Comparison of ENCODE assay signal across 1 cellular context in genomic region chr10:44259090-44259874, GRCh38.
TF ChIP-seq lines count a peak whose summit lies in the region.

No MANE protein-coding gene starts in this region.

TF ChIP-seq in HepG2, 621 proteins besides CTCF, POLR2A, EP300 and RAD21 (continued from another document and continues in another):
- TF ChIP-seq TGIF2 (CRISPR knock-in tag; IDR thresholded peaks at IDR 0.05) = peak; percentile 90
- TF ChIP-seq MBNL3 (CRISPR knock-in tag; conservative IDR thresholded peaks at IDR 0.05) = no peak
- TF ChIP-seq ZMYM4 (CRISPR knock-in tag; IDR thresholded peaks at IDR 0.05) = peak; percentile 97
- no peak for TF ChIP-seq ZNF329 (CRISPR knock-in tag; IDR thresholded peaks at IDR 0.05; ENCODE audit: low read depth)
- peak; percentile 44; the same call in 1 of the 2 replicates for TF ChIP-seq ZBTB34 (CRISPR knock-in tag; IDR thresholded peaks at IDR 0.05)
- TF ChIP-seq ZBTB38 (CRISPR knock-in tag; IDR thresholded peaks at IDR 0.05) = peak; percentile 85
- TF ChIP-seq ZNF616 (CRISPR knock-in tag; IDR thresholded peaks at IDR 0.05; ENCODE audit: low read depth) = peak; percentile 77; the same call in 1 of the 2 replicates
- peak; percentile 82; the same call in 1 of the 2 replicates for TF ChIP-seq ZNF451 (CRISPR knock-in tag; IDR thresholded peaks at IDR 0.05)
- no peak for TF ChIP-seq SRSF4 (IDR thresholded peaks at IDR 0.05; ENCODE audit: low read depth, low read length, poor library complexity, severe bottlenecking)
- no peak for TF ChIP-seq ZNF207 (IDR thresholded peaks at IDR 0.05; ENCODE audit: borderline replicate concordance)
- TF ChIP-seq ZNF772 (CRISPR knock-in tag; IDR thresholded peaks at IDR 0.05) = peak; percentile 81; the same call in 1 of the 2 replicates
- TF ChIP-seq BCL6 (CRISPR knock-in tag; IDR thresholded peaks at IDR 0.05) = peak; percentile 95
- peak; percentile 98 for TF ChIP-seq ZNF724P (CRISPR knock-in tag; IDR thresholded peaks at IDR 0.05; ENCODE audit: borderline replicate concordance)
- TF ChIP-seq NFRKB (IDR thresholded peaks at IDR 0.05) = no peak
- TF ChIP-seq ZNF460 (CRISPR knock-in tag; IDR thresholded peaks at IDR 0.05; ENCODE audit: borderline replicate concordance) = no peak; the same call in 1 of the 2 replicates
- TF ChIP-seq HNRNPLL (IDR thresholded peaks at IDR 0.05; ENCODE audit: low read depth, low read length, poor library complexity, severe bottlenecking) = no peak
- peak; percentile 63; the same call in 1 of the 2 replicates for TF ChIP-seq HIC2 (CRISPR knock-in tag; IDR thresholded peaks at IDR 0.05; ENCODE audit: low read depth)
- TF ChIP-seq NPAS2 (CRISPR knock-in tag; IDR thresholded peaks at IDR 0.05; ENCODE audit: borderline replicate concordance) = peak; percentile 73; the same call in 1 of the 2 replicates
- TF ChIP-seq CBX5 (CRISPR knock-in tag; IDR thresholded peaks at IDR 0.05; ENCODE audit: borderline replicate concordance) = peak; percentile 89; the same call in 1 of the 2 replicates
- TF ChIP-seq CEBPZ (IDR thresholded peaks at IDR 0.05; ENCODE audit: low read length) = no peak
- TF ChIP-seq FOXA3 (CRISPR knock-in tag; IDR thresholded peaks at IDR 0.05) = peak; percentile 96
- TF ChIP-seq, protein P1, sequence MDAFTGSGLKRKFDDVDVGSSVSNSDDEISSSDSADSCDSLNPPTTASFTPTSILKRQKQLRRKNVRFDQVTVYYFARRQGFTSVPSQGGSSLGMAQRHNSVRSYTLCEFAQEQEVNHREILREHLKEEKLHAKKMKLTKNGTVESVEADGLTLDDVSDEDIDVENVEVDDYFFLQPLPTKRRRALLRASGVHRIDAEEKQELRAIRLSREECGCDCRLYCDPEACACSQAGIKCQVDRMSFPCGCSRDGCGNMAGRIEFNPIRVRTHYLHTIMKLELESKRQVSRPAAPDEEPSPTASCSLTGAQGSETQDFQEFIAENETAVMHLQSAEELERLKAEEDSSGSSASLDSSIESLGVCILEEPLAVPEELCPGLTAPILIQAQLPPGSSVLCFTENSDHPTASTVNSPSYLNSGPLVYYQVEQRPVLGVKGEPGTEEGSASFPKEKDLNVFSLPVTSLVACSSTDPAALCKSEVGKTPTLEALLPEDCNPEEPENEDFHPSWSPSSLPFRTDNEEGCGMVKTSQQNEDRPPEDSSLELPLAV (CRISPR knock-in tag; conservative IDR thresholded peaks at IDR 0.05; ENCODE audit: low read depth) = no peak
- no peak for TF ChIP-seq BCLAF1 (IDR thresholded peaks at IDR 0.05)
- TF ChIP-seq MTF2 (CRISPR knock-in tag; IDR thresholded peaks at IDR 0.05; ENCODE audit: borderline replicate concordance) = no peak
- TF ChIP-seq ZNF629 (CRISPR knock-in tag; conservative IDR thresholded peaks at IDR 0.05) = peak; percentile 79; the same call in 1 of the 2 replicates
- TF ChIP-seq, protein P2, sequence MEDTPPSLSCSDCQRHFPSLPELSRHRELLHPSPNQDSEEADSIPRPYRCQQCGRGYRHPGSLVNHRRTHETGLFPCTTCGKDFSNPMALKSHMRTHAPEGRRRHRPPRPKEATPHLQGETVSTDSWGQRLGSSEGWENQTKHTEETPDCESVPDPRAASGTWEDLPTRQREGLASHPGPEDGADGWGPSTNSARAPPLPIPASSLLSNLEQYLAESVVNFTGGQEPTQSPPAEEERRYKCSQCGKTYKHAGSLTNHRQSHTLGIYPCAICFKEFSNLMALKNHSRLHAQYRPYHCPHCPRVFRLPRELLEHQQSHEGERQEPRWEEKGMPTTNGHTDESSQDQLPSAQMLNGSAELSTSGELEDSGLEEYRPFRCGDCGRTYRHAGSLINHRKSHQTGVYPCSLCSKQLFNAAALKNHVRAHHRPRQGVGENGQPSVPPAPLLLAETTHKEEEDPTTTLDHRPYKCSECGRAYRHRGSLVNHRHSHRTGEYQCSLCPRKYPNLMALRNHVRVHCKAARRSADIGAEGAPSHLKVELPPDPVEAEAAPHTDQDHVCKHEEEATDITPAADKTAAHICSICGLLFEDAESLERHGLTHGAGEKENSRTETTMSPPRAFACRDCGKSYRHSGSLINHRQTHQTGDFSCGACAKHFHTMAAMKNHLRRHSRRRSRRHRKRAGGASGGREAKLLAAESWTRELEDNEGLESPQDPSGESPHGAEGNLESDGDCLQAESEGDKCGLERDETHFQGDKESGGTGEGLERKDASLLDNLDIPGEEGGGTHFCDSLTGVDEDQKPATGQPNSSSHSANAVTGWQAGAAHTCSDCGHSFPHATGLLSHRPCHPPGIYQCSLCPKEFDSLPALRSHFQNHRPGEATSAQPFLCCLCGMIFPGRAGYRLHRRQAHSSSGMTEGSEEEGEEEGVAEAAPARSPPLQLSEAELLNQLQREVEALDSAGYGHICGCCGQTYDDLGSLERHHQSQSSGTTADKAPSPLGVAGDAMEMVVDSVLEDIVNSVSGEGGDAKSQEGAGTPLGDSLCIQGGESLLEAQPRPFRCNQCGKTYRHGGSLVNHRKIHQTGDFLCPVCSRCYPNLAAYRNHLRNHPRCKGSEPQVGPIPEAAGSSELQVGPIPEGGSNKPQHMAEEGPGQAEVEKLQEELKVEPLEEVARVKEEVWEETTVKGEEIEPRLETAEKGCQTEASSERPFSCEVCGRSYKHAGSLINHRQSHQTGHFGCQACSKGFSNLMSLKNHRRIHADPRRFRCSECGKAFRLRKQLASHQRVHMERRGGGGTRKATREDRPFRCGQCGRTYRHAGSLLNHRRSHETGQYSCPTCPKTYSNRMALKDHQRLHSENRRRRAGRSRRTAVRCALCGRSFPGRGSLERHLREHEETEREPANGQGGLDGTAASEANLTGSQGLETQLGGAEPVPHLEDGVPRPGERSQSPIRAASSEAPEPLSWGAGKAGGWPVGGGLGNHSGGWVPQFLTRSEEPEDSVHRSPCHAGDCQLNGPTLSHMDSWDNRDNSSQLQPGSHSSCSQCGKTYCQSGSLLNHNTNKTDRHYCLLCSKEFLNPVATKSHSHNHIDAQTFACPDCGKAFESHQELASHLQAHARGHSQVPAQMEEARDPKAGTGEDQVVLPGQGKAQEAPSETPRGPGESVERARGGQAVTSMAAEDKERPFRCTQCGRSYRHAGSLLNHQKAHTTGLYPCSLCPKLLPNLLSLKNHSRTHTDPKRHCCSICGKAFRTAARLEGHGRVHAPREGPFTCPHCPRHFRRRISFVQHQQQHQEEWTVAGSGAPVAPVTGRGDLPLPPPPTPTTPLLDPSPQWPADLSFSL (CRISPR knock-in tag; IDR thresholded peaks at IDR 0.05) = no peak
- TF ChIP-seq HES4 (CRISPR knock-in tag; IDR thresholded peaks at IDR 0.05; ENCODE audit: borderline replicate concordance) = peak; percentile 86; the same call in 1 of the 2 replicates
- TF ChIP-seq SRSF1 (optimal IDR thresholded peaks at IDR 0.05; ENCODE audit: low read depth, low read length) = no peak
- TF ChIP-seq ZBTB1 (CRISPR knock-in tag; IDR thresholded peaks at IDR 0.05; ENCODE audit: borderline replicate concordance) = no peak
- TF ChIP-seq ZNF350 (CRISPR knock-in tag; IDR thresholded peaks at IDR 0.05; ENCODE audit: borderline replicate concordance, low read depth) = peak; percentile 97
- peak; percentile 57 for TF ChIP-seq ZNF652 (CRISPR knock-in tag; IDR thresholded peaks at IDR 0.05; ENCODE audit: borderline replicate concordance, low read depth)
- TF ChIP-seq, protein P3, sequence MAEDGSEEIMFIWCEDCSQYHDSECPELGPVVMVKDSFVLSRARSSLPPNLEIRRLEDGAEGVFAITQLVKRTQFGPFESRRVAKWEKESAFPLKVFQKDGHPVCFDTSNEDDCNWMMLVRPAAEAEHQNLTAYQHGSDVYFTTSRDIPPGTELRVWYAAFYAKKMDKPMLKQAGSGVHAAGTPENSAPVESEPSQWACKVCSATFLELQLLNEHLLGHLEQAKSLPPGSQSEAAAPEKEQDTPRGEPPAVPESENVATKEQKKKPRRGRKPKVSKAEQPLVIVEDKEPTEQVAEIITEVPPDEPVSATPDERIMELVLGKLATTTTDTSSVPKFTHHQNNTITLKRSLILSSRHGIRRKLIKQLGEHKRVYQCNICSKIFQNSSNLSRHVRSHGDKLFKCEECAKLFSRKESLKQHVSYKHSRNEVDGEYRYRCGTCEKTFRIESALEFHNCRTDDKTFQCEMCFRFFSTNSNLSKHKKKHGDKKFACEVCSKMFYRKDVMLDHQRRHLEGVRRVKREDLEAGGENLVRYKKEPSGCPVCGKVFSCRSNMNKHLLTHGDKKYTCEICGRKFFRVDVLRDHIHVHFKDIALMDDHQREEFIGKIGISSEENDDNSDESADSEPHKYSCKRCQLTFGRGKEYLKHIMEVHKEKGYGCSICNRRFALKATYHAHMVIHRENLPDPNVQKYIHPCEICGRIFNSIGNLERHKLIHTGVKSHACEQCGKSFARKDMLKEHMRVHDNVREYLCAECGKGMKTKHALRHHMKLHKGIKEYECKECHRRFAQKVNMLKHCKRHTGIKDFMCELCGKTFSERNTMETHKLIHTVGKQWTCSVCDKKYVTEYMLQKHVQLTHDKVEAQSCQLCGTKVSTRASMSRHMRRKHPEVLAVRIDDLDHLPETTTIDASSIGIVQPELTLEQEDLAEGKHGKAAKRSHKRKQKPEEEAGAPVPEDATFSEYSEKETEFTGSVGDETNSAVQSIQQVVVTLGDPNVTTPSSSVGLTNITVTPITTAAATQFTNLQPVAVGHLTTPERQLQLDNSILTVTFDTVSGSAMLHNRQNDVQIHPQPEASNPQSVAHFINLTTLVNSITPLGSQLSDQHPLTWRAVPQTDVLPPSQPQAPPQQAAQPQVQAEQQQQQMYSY (CRISPR knock-in tag; IDR thresholded peaks at IDR 0.05) = no peak
- TF ChIP-seq PBX3 (CRISPR knock-in tag; IDR thresholded peaks at IDR 0.05; ENCODE audit: borderline replicate concordance) = no peak
- TF ChIP-seq MIER3 (CRISPR knock-in tag; IDR thresholded peaks at IDR 0.05; ENCODE audit: borderline replicate concordance) = peak; percentile 92; the same call in 1 of the 2 replicates
